22 cellular contexts compared by ENCODE assay signal in the genomic region with DNA sequence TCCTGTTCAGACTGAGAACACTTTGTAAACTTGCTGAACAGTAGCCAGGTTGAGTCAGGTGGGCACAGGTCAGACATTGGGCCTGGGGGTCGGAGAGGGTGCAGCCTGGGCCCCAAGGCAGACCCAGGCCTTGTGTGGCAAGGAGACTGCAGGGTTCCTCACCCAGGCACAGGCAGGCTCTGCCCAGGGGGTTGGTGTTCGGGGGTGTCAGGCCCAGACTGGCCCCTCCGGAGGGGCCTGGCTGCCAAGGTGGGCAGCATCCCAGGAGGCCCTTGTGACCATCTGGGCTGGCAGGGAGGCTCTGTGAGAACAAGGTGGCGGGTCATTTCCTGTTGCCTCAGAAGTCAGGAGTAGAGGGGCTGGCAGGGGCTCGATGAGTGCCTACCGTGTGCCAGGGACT.
"Had no signal": no experiment of that assay in that cellular context is flagged by ENCODE, and none has a peak within 500 bp of the region (broad histone marks: within the 10 kb centered on the region; RNA-seq: fewer than 3 reads in every experiment).

No MANE protein-coding gene starts in this region.

- H3K9me3 ChIP-seq: gastrocnemius medialis, heart right ventricle, neutrophil, sigmoid colon, upper lobe of right lung had no signal

- H3K4me1 ChIP-seq: gastrocnemius medialis, heart right ventricle, parathyroid adenoma, sigmoid colon, upper lobe of right lung had no signal

- H3K27me3 Mint-ChIP-seq: naive thymus-derived CD8-positive, alpha-beta T cell; stimulated activated naive B cell treated with anti-CD40 and anti-IgM and Interleukin-4, amounts not matched to agents 10 μg/mL and 1 μg/mL and 100 μg/mL, for 72 hours had no signal

- H3K36me3 ChIP-seq: WERI-Rb-1 had no signal

- DNase-seq: activated CD4-positive, alpha-beta T cell treated with anti-CD3 and anti-CD28 coated beads for 1 hour; activated CD4-positive, alpha-beta T cell treated with anti-CD3 and anti-CD28 coated beads, Interleukin-2, amount 50 U/mL, for 4 hours; activated gamma-delta T cell; activated T-cell treated with anti-CD3 and anti-CD28 coated beads, Interleukin-2, amount 50 U/mL, for 72 hours; brain microvascular endothelial cell; effector CD4-positive, alpha-beta T cell; gastrocnemius medialis; heart right ventricle; immature natural killer cell; kidney glomerular epithelial cell; mesendoderm; naive thymus-derived CD8-positive, alpha-beta T cell; sigmoid colon; stimulated activated CD4-positive, alpha-beta T cell treated with anti-CD3 and anti-CD28 coated beads, Interleukin-4, amount 100 ng/mL, for 24 hours; stimulated activated naive B cell treated with anti-CD40 and anti-IgM and Interleukin-4, amounts not matched to agents 10 μg/mL and 1 μg/mL and 100 μg/mL, for 72 hours; T-helper 2 cell; upper lobe of right lung; WERI-Rb-1 had no signal

- H3K79me2 ChIP-seq: parathyroid adenoma had no signal

- H3K27ac Mint-ChIP-seq: activated T-cell treated with anti-CD3 and anti-CD28 coated beads, Interleukin-2, amount 50 U/mL, for 72 hours; immature natural killer cell; stimulated activated naive B cell treated with anti-CD40 and anti-IgM and Interleukin-4, amounts not matched to agents 10 μg/mL and 1 μg/mL and 100 μg/mL, for 72 hours had no signal

- H3K9ac ChIP-seq: parathyroid adenoma had no signal

- ATAC-seq: activated T-cell treated with anti-CD3 and anti-CD28 coated beads, Interleukin-2, amount 50 U/mL, for 72 hours; esophagus mucosa; gastrocnemius medialis; naive thymus-derived CD8-positive, alpha-beta T cell; stimulated activated naive B cell treated with anti-CD40 and anti-IgM and Interleukin-4, amounts not matched to agents 10 μg/mL and 1 μg/mL and 100 μg/mL, for 72 hours; upper lobe of right lung had no signal

- H3K9me3 Mint-ChIP-seq: activated T-cell treated with anti-CD3 and anti-CD28 coated beads, Interleukin-2, amount 50 U/mL, for 72 hours; immature natural killer cell; naive thymus-derived CD8-positive, alpha-beta T cell; stimulated activated naive B cell treated with anti-CD40 and anti-IgM and Interleukin-4, amounts not matched to agents 10 μg/mL and 1 μg/mL and 100 μg/mL, for 72 hours had no signal

- H3K36me3 Mint-ChIP-seq: immature natural killer cell had no signal

- H2AFZ ChIP-seq: parathyroid adenoma had no signal

- H3K27me3 ChIP-seq: brain microvascular endothelial cell, gastrocnemius medialis, heart right ventricle, neutrophil, sigmoid colon, upper lobe of right lung had no signal

- H3K4me3 Mint-ChIP-seq: activated T-cell treated with anti-CD3 and anti-CD28 coated beads, Interleukin-2, amount 50 U/mL, for 72 hours; immature natural killer cell; naive thymus-derived CD8-positive, alpha-beta T cell; stimulated activated naive B cell treated with anti-CD40 and anti-IgM and Interleukin-4, amounts not matched to agents 10 μg/mL and 1 μg/mL and 100 μg/mL, for 72 hours had no signal

- H3K27ac ChIP-seq: brain microvascular endothelial cell, coronary artery, gastrocnemius medialis, heart right ventricle, neutrophil, parathyroid adenoma, sigmoid colon, upper lobe of right lung, WERI-Rb-1 had no signal

- H3K4me3 ChIP-seq: coronary artery, gastrocnemius medialis, heart right ventricle, sigmoid colon, upper lobe of right lung had no signal
